Comparison of ENCODE assay signal across 13 cellular contexts in genomic region chr21:43758132-43758619, GRCh38. TPM values are rescaled to one million over a fixed set of nuclear protein-coding genes. Genes with fewer than 3 reads are reported as not detected.
DNase-seq lines count a peak whose midpoint lies in the region; ATAC-seq and TF ChIP-seq lines count a peak whose summit lies in the region.
"Had no signal": no experiment of that assay in that cellular context is flagged by ENCODE, and none has a peak within 500 bp of the region (broad histone marks: within the 10 kb centered on the region; RNA-seq: fewer than 3 reads in every experiment).

No MANE protein-coding gene starts in this region.

- no peaks in the 10 kb centered on the region for H3K9me3 ChIP-seq in effector memory CD4-positive, alpha-beta T cell (ENCODE audit: control insufficient read depth, low read length)
- H3K9me3 ChIP-seq: BE2C, SJSA1 had no signal

- peaks cover 24% of the 10 kb centered on the region for H3K36me3 Mint-ChIP-seq in osteocyte (ENCODE audit: unreplicated experiment)

- CTCF ChIA-PET in AG04449 (lab: Yijun Ruan, JAX), result interaction anchor here (1.4 to 1.6 kb wide), 2 partner anchors 11 to 217 kb away, joined by 3 to 4 read pairs; no protein-coding TSS in a partner anchor

- H3K27ac ChIP-seq in angular gyrus (ENCODE audit: low read depth, low read length), result peak overlapping the region; percentile 26
- H3K27ac ChIP-seq in effector memory CD4-positive, alpha-beta T cell (ENCODE audit: insufficient read depth, low read length, poor library complexity, severe bottlenecking), result no peak overlapping the region
- H3K27ac ChIP-seq: SJSA1 had no signal

- H3K27ac Mint-ChIP-seq in osteocyte (ENCODE audit: unreplicated experiment), result peak overlapping the region; percentile 61

- no peaks in the 10 kb centered on the region for H3K9me3 Mint-ChIP-seq in osteocyte (ENCODE audit: unreplicated experiment)

- H3K27me3 Mint-ChIP-seq in osteocyte (ENCODE audit: unreplicated experiment), result no peaks in the 10 kb centered on the region

- TF ChIP-seq CTCF in AG04449 (IDR thresholded peaks at IDR 0.05; ENCODE audit: insufficient read depth, low read length, missing control alignments), result no peak
- TF ChIP-seq CTCF in osteocyte (IDR thresholded peaks at IDR 0.05), result no peak

- no peaks in the 10 kb centered on the region for H3K27me3 ChIP-seq in effector memory CD4-positive, alpha-beta T cell (replicated peaks; ENCODE audit: control insufficient read depth, insufficient read depth, low read length, poor library complexity, severe bottlenecking)
- H3K27me3 ChIP-seq: BE2C, SJSA1 had no signal

- peak; percentile 33 for DNase-seq in AG04449 (ENCODE audit: low read depth, low spot score)
- DNase-seq in fibroblast of the conjunctiva (ENCODE audit: low read depth), result peak; percentile 64
- no peak for DNase-seq in osteocyte (ENCODE audit: extremely low spot score, unreplicated experiment)
- no peak for DNase-seq in NCI-H510A treated with DMSO at 0.1 percent for 48 hours (lab: John Stamatoyannopoulos, UW)
- DNase-seq in NCI-H1105 treated with DMSO at 0.1 percent for 48 hours (lab: John Stamatoyannopoulos, UW), result no peak
- no peak for DNase-seq in effector memory CD4-positive, alpha-beta T cell
- DNase-seq: BE2C; effector CD4-positive, alpha-beta T cell; NCI-H2029; stimulated activated CD4-positive, alpha-beta T cell treated with anti-CD3 and anti-CD28 coated beads, Interleukin-2, amount 100 ng/mL, for 24 hours had no signal

- peaks cover 10% of the 10 kb centered on the region for H3K4me1 Mint-ChIP-seq in osteocyte (ENCODE audit: unreplicated experiment)

- peaks cover 21% of the 10 kb centered on the region for H3K36me3 ChIP-seq in effector memory CD4-positive, alpha-beta T cell (ENCODE audit: control insufficient read depth, insufficient read depth, low read length)

- no peaks in the 10 kb centered on the region for H3K4me1 ChIP-seq in effector memory CD4-positive, alpha-beta T cell (ENCODE audit: control insufficient read depth, insufficient read depth, low read length, poor library complexity, severe bottlenecking)
- H3K4me1 ChIP-seq: BE2C, SJSA1 had no signal

- ATAC-seq in HG02938 (IDR thresholded peaks at IDR 0.05; ENCODE audit: unreplicated experiment), result no peak

- POLR2A ChIA-PET in AG04449 (lab: Yijun Ruan, JAX), result no interaction called here

- no peak overlapping the region for H3K4me3 ChIP-seq in AG04449 (ENCODE audit: low read depth, low read length)
- no peak overlapping the region for H3K4me3 ChIP-seq in effector memory CD4-positive, alpha-beta T cell (ENCODE audit: insufficient read depth, low read depth, low read length, poor library complexity, severe bottlenecking)
- H3K4me3 ChIP-seq: SJSA1 had no signal

- H3K4me3 Mint-ChIP-seq in osteocyte (ENCODE audit: unreplicated experiment), result peak overlapping the region; percentile 35

RNA-seq across cellular contexts. Expression of gene CSTB, which starts 17.9 kb away (rescaled TPM):
- total RNA-seq in osteocyte, result 59.1 and 65.3 TPM in 2 replicates

RNA-seq across cellular contexts. Expression of gene RRP1, which starts 31.2 kb away (rescaled TPM):
- 22.8 and 26.7 TPM in 2 replicates for total RNA-seq in osteocyte

RNA-seq across cellular contexts. Expression of gene PDXK, which starts 39.2 kb away (rescaled TPM):
- 96.7 and 106 TPM in 2 replicates for total RNA-seq in osteocyte

Comparison
In these comparisons a context has a peak if more than half of its experiments do, and no peak if none do; other contexts are left out.
1. DNase-seq: peak in AG04449 (single experiment) and fibroblast of the conjunctiva (single experiment); none in osteocyte (single experiment), NCI-H510A treated with DMSO at 0.1 percent for 48 hours (single experiment), NCI-H1105 treated with DMSO at 0.1 percent for 48 hours (single experiment) and effector memory CD4-positive, alpha-beta T cell (0 of 3).